In genomic region chr15:63044077-63044644, GRCh38 we compare ENCODE assay signal across 9 cellular contexts. TPM values are rescaled to one million over a fixed set of nuclear protein-coding genes. Genes with fewer than 3 reads are reported as not detected.
DNase-seq lines count a peak whose midpoint lies in the region; ATAC-seq and TF ChIP-seq lines count a peak whose summit lies in the region.
"Had no signal": no experiment of that assay in that cellular context is flagged by ENCODE, and none has a peak within 500 bp of the region (broad histone marks: within the 10 kb centered on the region; RNA-seq: fewer than 3 reads in every experiment).

No MANE protein-coding gene starts in this region.

- peaks cover 4% of the 10 kb centered on the region for H3K27me3 ChIP-seq in NT2/D1 (ENCODE audit: insufficient read depth, insufficient read length)

- intact Hi-C loops in left colon (cut with DNase I, micrococcal nuclease) = loop anchor here in 1 of 2 donors (10.0 kb wide), 1 partner anchor 149 kb away; no protein-coding TSS in a partner anchor

- in situ Hi-C loops in ACHN (cut with HindIII; ENCODE audit: low pct_ligation_motif_present, low pct_unique_long_range_greater_than_20kb, low sequenced_read_pairs) = no loop called here

- H3K4me3 ChIP-seq in NT2/D1 (ENCODE audit: insufficient read length, low read depth) (peak overlapping the region; percentile 96), epithelial cell of proximal tubule (ENCODE audit: low read depth, low read length) (peak overlapping the region; percentile 75)

- H3K27ac Mint-ChIP-seq in nephron progenitor cell = no peak overlapping the region

- H3K36me3 ChIP-seq in NT2/D1 (ENCODE audit: insufficient read depth, insufficient read length, low read length) = peaks cover 52% of the 10 kb centered on the region

- H3K9me3 ChIP-seq in NT2/D1 (ENCODE audit: insufficient read depth, low read length) = 0 out of 2 replicates have a peak, but pooled peaks cover 7% of the 10 kb centered on the region

- H3K4me1 ChIP-seq in NT2/D1 (ENCODE audit: insufficient read depth, insufficient read length) = peaks cover 10% of the 10 kb centered on the region

- H3K27me3 Mint-ChIP-seq in nephron progenitor cell (ENCODE audit: low read depth, poor library complexity) = peaks cover 25% of the 10 kb centered on the region

- peaks cover 58% of the 10 kb centered on the region for H3K4me1 Mint-ChIP-seq in nephron progenitor cell

- peaks cover 7% of the 10 kb centered on the region for H3K9me3 Mint-ChIP-seq in nephron progenitor cell

- H3K4me3 Mint-ChIP-seq in nephron progenitor cell = peak overlapping the region; percentile 97

- ATAC-seq in left colon (no peak), GM19467 (IDR thresholded peaks at IDR 0.05; ENCODE audit: unreplicated experiment) (no peak)

- H3K36me3 Mint-ChIP-seq in nephron progenitor cell (ENCODE audit: low read depth) = peaks cover 11% of the 10 kb centered on the region

- TF ChIP-seq CTCF in epithelial cell of proximal tubule (conservative IDR thresholded peaks at IDR 0.05; ENCODE audit: low read depth, low read length) (no peak), nephron progenitor cell (IDR thresholded peaks at IDR 0.05) (no peak)

- peak overlapping the region; percentile 97 for H3K9ac ChIP-seq in NT2/D1 (ENCODE audit: insufficient read length, low read depth)

- DNase-seq in ACHN = peak; percentile 2
- DNase-seq in NT2/D1 (ENCODE audit: low read depth, low spot score) = no peak
- DNase-seq in epithelial cell of proximal tubule (ENCODE audit: low read depth) = no peak
- DNase-seq in nephron progenitor cell = no peak
- no peak for DNase-seq in left colon
- DNase-seq in cerebellar cortex (ENCODE audit: low spot score) = no peak
- DNase-seq in NCI-H524 treated with DMSO at 0.1 percent for 48 hours (lab: John Stamatoyannopoulos, UW) = no peak
- DNase-seq: DMS 273 treated with DMSO at 0.1 percent for 48 hours had no signal

RNA-seq across cellular contexts. Expression of gene TPM1, which starts 1.6 kb away (rescaled TPM):
- total RNA-seq in epithelial cell of proximal tubule (887 and 925 TPM in 2 replicates), left colon (100 to 1,000 TPM; 576 to 607 TPM)
